8 cellular contexts compared by ENCODE assay signal in genomic region chr1:167553136-167554027, GRCh38. TPM values are rescaled to one million over a fixed set of nuclear protein-coding genes. Genes with fewer than 3 reads are reported as not detected.
DNase-seq lines count a peak whose midpoint lies in the region; ATAC-seq and TF ChIP-seq lines count a peak whose summit lies in the region.

Gene CREG1, minus strand, starts transcription at chr1:167553762.

- TF ChIP-seq CTCF in HFFc6 (IDR thresholded peaks at IDR 0.05) (peak; percentile 28; the same call in 1 of the 2 replicates), NB4 (IDR thresholded peaks at IDR 0.05; ENCODE audit: low read depth, low read length) (no peak), gastroesophageal sphincter (IDR thresholded peaks at IDR 0.05) (peak in 1 of 4 experiments; percentile 19)

- H3K27ac ChIP-seq in SK-N-MC (no peak within 1 kb of the TSS), gastroesophageal sphincter (peak within 1 kb of the TSS; percentile 57 to 94 (median 90))

- H3K4me1 Mint-ChIP-seq in HFFc6 (ENCODE audit: low read depth): peaks cover 14% of the 10 kb centered on the region
- H3K4me1 Mint-ChIP-seq in activated naive CD4-positive, alpha-beta T cell treated with anti-CD3 and anti-CD28 coated beads, Interleukin-2, amount 10 ng/mL, durations not matched to agents 7 days and 5 days: peaks cover 26% of the 10 kb centered on the region

- H3K9me3 ChIP-seq in SK-N-MC (ENCODE audit: low read depth, low read length) (no peaks in the 10 kb centered on the region), gastroesophageal sphincter (no peaks in the 10 kb centered on the region)

- H3K9me3 Mint-ChIP-seq in HFFc6: no peaks in the 10 kb centered on the region
- no peaks in the 10 kb centered on the region for H3K9me3 Mint-ChIP-seq in activated naive CD4-positive, alpha-beta T cell treated with anti-CD3 and anti-CD28 coated beads, Interleukin-2, amount 10 ng/mL, durations not matched to agents 7 days and 5 days

- TF ChIP-seq POLR2A in NB4 (IDR thresholded peaks at IDR 0.05; ENCODE audit: extremely low read depth, insufficient read length): peak; percentile 92
- TF ChIP-seq POLR2A in gastroesophageal sphincter (IDR thresholded peaks at IDR 0.05): peak; percentile 90 to 94

- H3K27ac Mint-ChIP-seq in HFFc6: no peak within 1 kb of the TSS
- peak within 1 kb of the TSS; percentile 83 for H3K27ac Mint-ChIP-seq in activated naive CD4-positive, alpha-beta T cell treated with anti-CD3 and anti-CD28 coated beads, Interleukin-2, amount 10 ng/mL, durations not matched to agents 7 days and 5 days

- ATAC-seq in gastroesophageal sphincter: peak; percentile 99

- 0 to 3% methylated on average over 7 to 8 of the region's 90 CpGs for WGBS in gastroesophageal sphincter (ENCODE audit: low coverage in 1 of 2), 2 donors

- H3K9ac ChIP-seq in SK-N-MC (ENCODE audit: insufficient read length): peak within 1 kb of the TSS; percentile 67

- H3K36me3 ChIP-seq in SK-N-MC (ENCODE audit: insufficient read depth, low read length) (no peaks in the 10 kb centered on the region), gastroesophageal sphincter (no peaks in the 10 kb centered on the region)

- H3K4me3 ChIP-seq in NB4 (ENCODE audit: low read depth, low read length) (peak within 1 kb of the TSS; percentile 80), SK-N-MC (peak within 1 kb of the TSS; percentile 89), gastroesophageal sphincter (peak within 1 kb of the TSS; percentile 54 to 91)

- CTCF ChIA-PET in activated naive CD4-positive, alpha-beta T cell treated with anti-CD3 and anti-CD28 coated beads, Interleukin-2, amount 10 ng/mL, durations not matched to agents 7 days and 5 days (lab: Charles Lee): interaction anchor here (0.8 to 4.9 kb wide), 12 partner anchors 11 to 495 kb away, joined by 3 to 33 read pairs (median 6); no protein-coding TSS in a partner anchor

- H3K4me3 Mint-ChIP-seq in HFFc6: peak within 1 kb of the TSS; percentile 92
- peak within 1 kb of the TSS; percentile 84 for H3K4me3 Mint-ChIP-seq in activated naive CD4-positive, alpha-beta T cell treated with anti-CD3 and anti-CD28 coated beads, Interleukin-2, amount 10 ng/mL, durations not matched to agents 7 days and 5 days

- no peaks in the 10 kb centered on the region for H3K27me3 ChIP-seq in gastroesophageal sphincter

- no peaks in the 10 kb centered on the region for H3K36me3 Mint-ChIP-seq in HFFc6 (ENCODE audit: low read depth)
- H3K36me3 Mint-ChIP-seq in activated naive CD4-positive, alpha-beta T cell treated with anti-CD3 and anti-CD28 coated beads, Interleukin-2, amount 10 ng/mL, durations not matched to agents 7 days and 5 days: no peaks in the 10 kb centered on the region

- DNase-seq in GM04503 (ENCODE audit: low read depth) (peak; percentile 45), HFFc6 (peak; percentile 82), NB4 (ENCODE audit: low read depth) (peak; percentile 95), SK-N-MC (ENCODE audit: low read depth, low spot score) (no peak), non-pigmented ciliary epithelial cell (ENCODE audit: low read depth) (peak; percentile 48), superior temporal gyrus (ENCODE audit: extremely low spot score) (peak; percentile 91)
- DNase-seq in activated naive CD4-positive, alpha-beta T cell treated with anti-CD3 and anti-CD28 coated beads, Interleukin-2, amount 10 ng/mL, durations not matched to agents 7 days and 5 days: peak; percentile 96

- H3K27me3 Mint-ChIP-seq in HFFc6 (ENCODE audit: insufficient read depth): peaks cover 11% of the 10 kb centered on the region
- H3K27me3 Mint-ChIP-seq in activated naive CD4-positive, alpha-beta T cell treated with anti-CD3 and anti-CD28 coated beads, Interleukin-2, amount 10 ng/mL, durations not matched to agents 7 days and 5 days: peaks cover 14% of the 10 kb centered on the region

- peaks cover 0 to 70% (median 0%) of the 10 kb centered on the region in 3 donors for H3K4me1 ChIP-seq in gastroesophageal sphincter

- no peak for TF ChIP-seq EP300 in gastroesophageal sphincter (IDR thresholded peaks at IDR 0.05)

RNA-seq across cellular contexts. Expression of gene CREG1, which starts in this region (rescaled TPM):
- total RNA-seq in HFFc6 (2021; fragmentation: NEBNext Ultra II Directional; extraction: Animal tissue kit (Norgen Biotek cat#: 25700)): 10 to 100 TPM; 13.6 to 21.7 (median 16.7) TPM
- total RNA-seq in gastroesophageal sphincter: 100 to 1,000 TPM; 110 to 247 (median 187) TPM

Comparison
In these comparisons a context has a peak if more than half of its experiments do, and no peak if none do; other contexts are left out.
1. RNA of gene CREG1 (total RNA-seq): 110 to 247 TPM in gastroesophageal sphincter; 13.6 to 21.7 TPM in HFFc6; every median in the first group is over 4 times any median in the second.
2. Peak in every context shown above with its lines, with median percentiles within 50 percentile points of each other: H3K4me3 ChIP-seq.